14 cellular contexts compared by ENCODE assay signal in genomic region chrX:9526965-9527364, GRCh38.
DNase-seq lines count a peak whose midpoint lies in the region; ATAC-seq and TF ChIP-seq lines count a peak whose summit lies in the region.
"Had no signal": no experiment of that assay in that cellular context is flagged by ENCODE, and none has a peak within 500 bp of the region (broad histone marks: within the 10 kb centered on the region; RNA-seq: fewer than 3 reads in every experiment).

No MANE protein-coding gene starts in this region.

- CTCF ChIA-PET in IMR-90 (lab: Yijun Ruan, JAX): interaction anchor here (0.6 kb wide), 1 partner anchor 183 kb away, joined by 4 read pairs; no protein-coding TSS in a partner anchor

- H3K9me3 ChIP-seq in BLaER1 treated with 17β-estradiol and CSF1 and Interleukin-3, amounts not matched to agents 10 nM and 100 nM (replicated peaks in 1 of 11): no peaks in the 10 kb centered on the region; a peak in 1 of 22 replicates
- H3K9me3 ChIP-seq in IMR-90 (ENCODE audit: control insufficient read depth, insufficient read depth, low read length) (no peaks in the 10 kb centered on the region; the same call in 1 of the 2 replicates), neural progenitor cell (ENCODE audit: low read depth) (peaks cover 3% of the 10 kb centered on the region)

- ATAC-seq in IMR-90 (ENCODE audit: low read depth): no peak
- no peak for ATAC-seq in HG03135 (IDR thresholded peaks at IDR 0.05; ENCODE audit: unreplicated experiment)
- ATAC-seq in HG02763 (IDR thresholded peaks at IDR 0.05; ENCODE audit: unreplicated experiment): no peak
- ATAC-seq: HepG2 had no signal

- no peaks in the 10 kb centered on the region for H3K27me3 ChIP-seq in BLaER1 treated with 17β-estradiol and CSF1 and Interleukin-3, amounts not matched to agents 10 nM and 100 nM
- H3K27me3 ChIP-seq in IMR-90 (ENCODE audit: control insufficient read depth, insufficient read depth, low read length) (no peaks in the 10 kb centered on the region), neural progenitor cell (no peaks in the 10 kb centered on the region)

- peak overlapping the region in 1 of 5 experiments; percentile 71 for H3K4me3 Mint-ChIP-seq in brain
- H3K4me3 Mint-ChIP-seq in neural progenitor cell: no peak overlapping the region

- H3K9me3 Mint-ChIP-seq in brain: peaks cover 0 to 3% (median 0%) of the 10 kb centered on the region in 5 experiments
- no peaks in the 10 kb centered on the region for H3K9me3 Mint-ChIP-seq in neural progenitor cell

- H2AK9ac ChIP-seq in IMR-90 (replicated peaks; ENCODE audit: low read depth, low read length, poor library complexity): no peak overlapping the region

- peaks cover 89% of the 10 kb centered on the region for H3K79me2 ChIP-seq in neural progenitor cell (ENCODE audit: low read depth)

- peaks cover 95% of the 10 kb centered on the region for H3K4me1 Mint-ChIP-seq in brain
- H3K4me1 Mint-ChIP-seq in neural progenitor cell: peaks cover 79% of the 10 kb centered on the region

- H3K4ac ChIP-seq in IMR-90 (ENCODE audit: low read depth, low read length): no peak overlapping the region

- peaks cover 15% of the 10 kb centered on the region for H3F3A ChIP-seq in neural progenitor cell (ENCODE audit: low read depth)

- H4K8ac ChIP-seq in IMR-90 (ENCODE audit: low read depth in 2 of 2, low read length in 2 of 2): no peak overlapping the region

- peaks cover 54 to 86% (median 75%) of the 10 kb centered on the region in 10 experiments for H3K4me1 ChIP-seq in BLaER1 treated with 17β-estradiol and CSF1 and Interleukin-3, amounts not matched to agents 10 nM and 100 nM
- H3K4me1 ChIP-seq in IMR-90 (ENCODE audit: control insufficient read depth, insufficient read depth, low read length) (peaks cover 16% of the 10 kb centered on the region), neural progenitor cell (peaks cover 30% of the 10 kb centered on the region)

- no peak overlapping the region for H3K4me3 ChIP-seq in BLaER1 treated with 17β-estradiol and CSF1 and Interleukin-3, amounts not matched to agents 10 nM and 100 nM
- no peak overlapping the region for H3K4me3 ChIP-seq in IMR-90 (ENCODE audit: insufficient read depth, low read depth, low read length)
- H3K4me3 ChIP-seq in neural progenitor cell: no peak overlapping the region

- intact Hi-C loops in IMR-90 (cut with micrococcal nuclease): no loop called here

- H2BK15ac ChIP-seq in IMR-90 (ENCODE audit: low read depth, low read length): no peak overlapping the region

- peaks cover 0 to 8% (median 0%) of the 10 kb centered on the region in 11 experiments; a peak in 4 of 22 replicates for H3K36me3 ChIP-seq in BLaER1 treated with 17β-estradiol and CSF1 and Interleukin-3, amounts not matched to agents 10 nM and 100 nM
- H3K36me3 ChIP-seq in IMR-90 (ENCODE audit: control insufficient read depth, insufficient read depth, low read length): no peaks in the 10 kb centered on the region
- no peaks in the 10 kb centered on the region for H3K36me3 ChIP-seq in neural progenitor cell

- H3K9ac ChIP-seq in BLaER1 treated with 17β-estradiol and CSF1 and Interleukin-3, amounts not matched to agents 10 nM and 100 nM: no peak overlapping the region
- no peak overlapping the region for H3K9ac ChIP-seq in IMR-90 (ENCODE audit: low read depth, low read length)
- H3K9ac ChIP-seq in neural progenitor cell: no peak overlapping the region

- H3K4me2 ChIP-seq in BLaER1 treated with 17β-estradiol and CSF1 and Interleukin-3, amounts not matched to agents 10 nM and 100 nM: peak overlapping the region in 6 of 11 experiments; percentile 48 to 67 (median 60); a peak in 6 of 22 replicates
- H3K4me2 ChIP-seq in IMR-90 (ENCODE audit: low read depth, low read length) (no peak overlapping the region), neural progenitor cell (peak overlapping the region; percentile 38)

- no peak overlapping the region for H3K18ac ChIP-seq in IMR-90 (ENCODE audit: low read depth, low read length)

- H2BK5ac ChIP-seq in IMR-90 (ENCODE audit: low read depth, low read length, poor library complexity, severe bottlenecking): no peak overlapping the region

- BruUV-seq in IMR-90 (replicated peaks; lab: Mats Ljungman, UMichigan): no TSS peak

- peaks cover 78 to 99% (median 97%) of the 10 kb centered on the region in 11 experiments for H4K20me1 ChIP-seq in BLaER1 treated with 17β-estradiol and CSF1 and Interleukin-3, amounts not matched to agents 10 nM and 100 nM
- peaks cover 39% of the 10 kb centered on the region for H4K20me1 ChIP-seq in IMR-90 (ENCODE audit: insufficient read depth, low read length)
- peaks cover 22% of the 10 kb centered on the region for H4K20me1 ChIP-seq in neural progenitor cell (ENCODE audit: low read depth)

- TF ChIP-seq POLR2A in IMR-90 (IDR thresholded peaks at IDR 0.05; ENCODE audit: low read depth, low read length): no peak

- dilution Hi-C loops in IMR-90 (cut with HindIII; ENCODE audit: low sequenced_read_pairs, unreplicated experiment): no loop called here

- DNase-seq in IMR-90 (no peak), neural progenitor cell (ENCODE audit: low spot score) (no peak), activated gamma-delta T cell treated with Interleukin-2 at 50 U/mL for 16 hours (no peak)
- DNase-seq: NCI-H1092, NCI-H146, NCI-H2081, NCI-H510A, NCI-H774 had no signal

- TF ChIP-seq CTCF in IMR-90 (conservative IDR thresholded peaks at IDR 0.05; ENCODE audit: low read depth, low read length) (no peak), brain (conservative IDR thresholded peaks at IDR 0.05) (peak in 1 of 2 experiments; percentile 17), neural progenitor cell (IDR thresholded peaks at IDR 0.05) (no peak)

- no peak overlapping the region for H2BK20ac ChIP-seq in IMR-90 (ENCODE audit: low read depth, low read length)

- H3K79me1 ChIP-seq in IMR-90 (ENCODE audit: low read depth in 1 of 2, low read length in 2 of 2): peaks cover 19 to 58% of the 10 kb centered on the region in 2 experiments

- no peak overlapping the region for H3K23ac ChIP-seq in IMR-90 (ENCODE audit: low read depth, low read length)

- peak overlapping the region; percentile 20; the same call in 1 of the 2 replicates for H2AK5ac ChIP-seq in IMR-90 (ENCODE audit: low read depth, low read length)

- H3K9me1 ChIP-seq in IMR-90 (ENCODE audit: insufficient read depth, low read length): peaks cover 5% of the 10 kb centered on the region; the same call in 1 of the 2 replicates

- no CpG with 5 or more reads among the region's 14 CpGs for WGBS in IMR-90 (ENCODE audit: extremely low coverage in 2 of 2, insufficient read length in 1 of 2), 2 experiments

- no peak overlapping the region for H3K27ac ChIP-seq in BLaER1 treated with 17β-estradiol and CSF1 and Interleukin-3, amounts not matched to agents 10 nM and 100 nM
- 0 out of 2 replicates have a peak overlapping the region, but pooled peaks have one; percentile 7 for H3K27ac ChIP-seq in IMR-90 (ENCODE audit: insufficient read depth, low read length)
- no peak overlapping the region for H3K27ac ChIP-seq in neural progenitor cell
- H3K27ac ChIP-seq: C4-2B had no signal

- H4K91ac ChIP-seq in IMR-90 (ENCODE audit: insufficient read depth, low read depth, low read length): no peak overlapping the region

- H3K36me3 Mint-ChIP-seq in brain (peaks cover 4% of the 10 kb centered on the region), neural progenitor cell (peaks cover 10% of the 10 kb centered on the region)

- H2AFZ ChIP-seq in IMR-90 (replicated peaks; ENCODE audit: low read length, poor library complexity): peak overlapping the region; percentile 3
- no peak overlapping the region for H2AFZ ChIP-seq in neural progenitor cell (replicated peaks)

- no peak overlapping the region for H3K14ac ChIP-seq in IMR-90 (replicated peaks; ENCODE audit: low read depth, low read length)

- no peak overlapping the region for H3K56ac ChIP-seq in IMR-90 (ENCODE audit: extremely low read depth, insufficient read depth, low read length)

- no peak for TF ChIP-seq RAD21 in IMR-90 (IDR thresholded peaks at IDR 0.05; ENCODE audit: low read length)

- no peaks in the 10 kb centered on the region for H3K27me3 Mint-ChIP-seq in brain
- peaks cover 3% of the 10 kb centered on the region for H3K27me3 Mint-ChIP-seq in neural progenitor cell (ENCODE audit: insufficient read depth, low read depth)

- in situ Hi-C loops in IMR-90 (cut with MboI; ENCODE audit: low sequenced_read_pairs): no loop called here

- H3K27ac Mint-ChIP-seq in brain: peak overlapping the region in 3 of 5 experiments; percentile 9 to 73 (median 50)
- peak overlapping the region; percentile 40 for H3K27ac Mint-ChIP-seq in neural progenitor cell

- POLR2A ChIA-PET in IMR-90 (lab: Charles Lee; ENCODE audit: unreplicated experiment): no interaction called here

- H2BK120ac ChIP-seq in IMR-90 (ENCODE audit: low read depth, low read length): no peak overlapping the region

- H4K5ac ChIP-seq in IMR-90 (ENCODE audit: low read depth, low read length): no peak overlapping the region

TF ChIP-seq in IMR-90, 13 proteins besides CTCF, POLR2A, EP300 and RAD21 (continues in another document):
- TF ChIP-seq USF2 (IDR thresholded peaks at IDR 0.05; ENCODE audit: low read depth, low read length) (no peak), CHD1 (IDR thresholded peaks at IDR 0.05; ENCODE audit: low read depth, low read length) (no peak), BHLHE40 (IDR thresholded peaks at IDR 0.05; ENCODE audit: low read depth, low read length) (no peak), RFX5 (IDR thresholded peaks at IDR 0.05; ENCODE audit: low read depth, low read length) (no peak), MXI1 (IDR thresholded peaks at IDR 0.05; ENCODE audit: borderline replicate concordance, low read depth, low read length) (no peak), RCOR1 (IDR thresholded peaks at IDR 0.05; ENCODE audit: insufficient replicate concordance, low read length) (no peak), MAZ (IDR thresholded peaks at IDR 0.05; ENCODE audit: borderline replicate concordance, low read depth, low read length) (no peak), SMC3 (IDR thresholded peaks at IDR 0.05; ENCODE audit: low read depth, low read length) (no peak), FOS (IDR thresholded peaks at IDR 0.05; ENCODE audit: low read depth, low read length) (no peak), NFE2L2 (IDR thresholded peaks at IDR 0.05; ENCODE audit: low read depth, low read length) (no peak)
